ENCODE assay signal across 9 cellular contexts in genomic region chr6:129748901-129749748, GRCh38. TPM values are rescaled to one million over a fixed set of nuclear protein-coding genes. Genes with fewer than 3 reads are reported as not detected.
DNase-seq lines count a peak whose midpoint lies in the region; ATAC-seq, FAIRE-seq and TF ChIP-seq lines count a peak whose summit lies in the region.
"Had no signal": no experiment of that assay in that cellular context is flagged by ENCODE, and none has a peak within 500 bp of the region (broad histone marks: within the 10 kb centered on the region; RNA-seq: fewer than 3 reads in every experiment).

No MANE protein-coding gene starts in this region.

- H3K56ac ChIP-seq in H9 (ENCODE audit: insufficient read length, low read depth, low read length), result no peak overlapping the region

- H3T11ph ChIP-seq in H9 (ENCODE audit: low read length), result no peak overlapping the region

- H3K4me1 Mint-ChIP-seq in H9, result peaks cover 6% of the 10 kb centered on the region in 2 experiments; a peak in 3 of 4 replicates
- H3K4me1 Mint-ChIP-seq in activated T-helper 2 cell treated with anti-CD3 and anti-CD28 coated beads, Interferon-gamma antibody, Interleukin-2, Interleukin-4, amounts not matched to agents 10 μg/mL and 5 μg/mL and 100 μg/mL, durations not matched to agents 14 hours and 24 hours and 36 hours (ENCODE audit: low read depth), result peaks cover 39% of the 10 kb centered on the region

- no peak overlapping the region for H3K4me2 ChIP-seq in H9 (ENCODE audit: insufficient read depth, insufficient read length, low read length)
- H3K4me2 ChIP-seq in HepG2 (ENCODE audit: low read depth, low read length), result peak overlapping the region; percentile 60

- H4K20me1 ChIP-seq in H9 (ENCODE audit: control insufficient read depth, insufficient read depth, insufficient read length) (no peaks in the 10 kb centered on the region), HepG2 (ENCODE audit: insufficient read depth, low read length) (no peaks in the 10 kb centered on the region)

- H2BK5ac ChIP-seq in H9 (ENCODE audit: insufficient read length, low read length), result no peak overlapping the region

- H3K36me3 ChIP-seq in HepG2 (replicated peaks in 1 of 2; ENCODE audit: control insufficient read depth in 1 of 2, insufficient read depth in 2 of 2, low read length in 2 of 2), result no peaks in the 10 kb centered on the region
- H3K36me3 ChIP-seq in testis (ENCODE audit: low read depth, missing control alignments), result no peaks in the 10 kb centered on the region

- POLR2A ChIA-PET in HepG2 (lab: Yijun Ruan, JAX), result interaction anchor here (1.1 kb wide), 1 partner anchor 39 kb away, joined by 3 read pairs; the partner anchor contains the start of gene ARHGAP18

- DNase-seq in AG10803 (ENCODE audit: low read depth) (peak; percentile 50), H9 (no peak), HepG2 (ENCODE audit: low spot score) (no peak), NCI-H187 (lab: John Stamatoyannopoulos, UW) (no peak), DMS79 treated with DMSO at 0.1 percent for 48 hours (lab: John Stamatoyannopoulos, UW) (no peak), amniotic stem cell (lab: John Stamatoyannopoulos, UW) (no peak), testis (no peak)
- no peak for DNase-seq in activated T-helper 2 cell treated with anti-CD3 and anti-CD28 coated beads, Interferon-gamma antibody, Interleukin-2, Interleukin-4, amounts not matched to agents 10 μg/mL and 5 μg/mL and 100 μg/mL, durations not matched to agents 14 hours and 24 hours and 36 hours (ENCODE audit: low spot score)

- no peaks in the 10 kb centered on the region for H3K23me2 ChIP-seq in H9 (ENCODE audit: insufficient read length, low read depth, low read length, poor library complexity, severe bottlenecking)

- TF ChIP-seq EP300 in HepG2 (IDR thresholded peaks at IDR 0.05; ENCODE audit: low read depth in 2 of 2, low read length in 2 of 2) (no peak), HepG2 (CRISPR knock-in tag; IDR thresholded peaks at IDR 0.05; ENCODE audit: borderline replicate concordance) (no peak)

- no peaks in the 10 kb centered on the region for H3K27me3 Mint-ChIP-seq in H9 (ENCODE audit: low read depth)
- H3K27me3 Mint-ChIP-seq in activated T-helper 2 cell treated with anti-CD3 and anti-CD28 coated beads, Interferon-gamma antibody, Interleukin-2, Interleukin-4, amounts not matched to agents 10 μg/mL and 5 μg/mL and 100 μg/mL, durations not matched to agents 14 hours and 24 hours and 36 hours (ENCODE audit: low read depth), result no peaks in the 10 kb centered on the region
- H3K27me3 Mint-ChIP-seq: dendritic cell treated with granulocyte-macrophage colony-stimulating factor and Interleukin-4, amounts not matched to agents 40 ng/mL and 50 ng/mL, for 4 days had no signal

- H3K9me3 Mint-ChIP-seq in H9, result no peaks in the 10 kb centered on the region
- no peaks in the 10 kb centered on the region for H3K9me3 Mint-ChIP-seq in activated T-helper 2 cell treated with anti-CD3 and anti-CD28 coated beads, Interferon-gamma antibody, Interleukin-2, Interleukin-4, amounts not matched to agents 10 μg/mL and 5 μg/mL and 100 μg/mL, durations not matched to agents 14 hours and 24 hours and 36 hours
- H3K9me3 Mint-ChIP-seq: dendritic cell treated with granulocyte-macrophage colony-stimulating factor and Interleukin-4, amounts not matched to agents 40 ng/mL and 50 ng/mL, for 4 days had no signal

- no peak for TF ChIP-seq RAD21 in HepG2 (CRISPR knock-in tag; IDR thresholded peaks at IDR 0.05)

- FAIRE-seq in HepG2 (lab: Jason Lieb, UNC), result no peak

- H3K9me3 ChIP-seq in H9 (ENCODE audit: control insufficient read depth, low read depth, low read length) (no peaks in the 10 kb centered on the region), HepG2 (ENCODE audit: low read length) (no peaks in the 10 kb centered on the region), testis (no peaks in the 10 kb centered on the region)

- no peak for TF ChIP-seq CTCF in AG10803 (conservative IDR thresholded peaks at IDR 0.05; ENCODE audit: low read length)
- no peak for TF ChIP-seq CTCF in H9 (conservative IDR thresholded peaks at IDR 0.05)
- no peak for TF ChIP-seq CTCF in HepG2 (CRISPR knock-in tag; IDR thresholded peaks at IDR 0.05)
- no peak for TF ChIP-seq CTCF in testis (IDR thresholded peaks at IDR 0.05)

- H2AFZ ChIP-seq in H9 (ENCODE audit: low read length) (no peak overlapping the region), HepG2 (ENCODE audit: low read length) (peak overlapping the region; percentile 18)

- no peak overlapping the region for H2BK20ac ChIP-seq in H9 (ENCODE audit: low read depth, low read length, poor library complexity, severe bottlenecking)

- H4K91ac ChIP-seq in H9 (ENCODE audit: insufficient read length, low read depth, low read length), result no peak overlapping the region

- ATAC-seq in HepG2, result peak; percentile 51

- H3K27ac Mint-ChIP-seq in H9, result peak overlapping the region in 2 of 3 experiments; percentile 12 to 42; a peak in 1 of 7 replicates
- H3K27ac Mint-ChIP-seq in activated T-helper 2 cell treated with anti-CD3 and anti-CD28 coated beads, Interferon-gamma antibody, Interleukin-2, Interleukin-4, amounts not matched to agents 10 μg/mL and 5 μg/mL and 100 μg/mL, durations not matched to agents 14 hours and 24 hours and 36 hours, result peak overlapping the region; percentile 54
- H3K27ac Mint-ChIP-seq: dendritic cell treated with granulocyte-macrophage colony-stimulating factor and Interleukin-4, amounts not matched to agents 40 ng/mL and 50 ng/mL, for 4 days had no signal

- no peak overlapping the region for H3K4ac ChIP-seq in H9 (ENCODE audit: low read depth, low read length)

- H3K4me3 ChIP-seq in AG10803 (ENCODE audit: low read length), result no peak overlapping the region
- peak overlapping the region in 2 of 3 experiments; percentile 35; a peak in 2 of 6 replicates for H3K4me3 ChIP-seq in HepG2 (replicated peaks in 1 of 3; ENCODE audit: insufficient read depth in 1 of 3, low read depth in 2 of 3, low read length in 3 of 3)
- no peak overlapping the region for H3K4me3 ChIP-seq in testis

- H3K27ac ChIP-seq in H9 (ENCODE audit: insufficient read length, low read depth, low read length) (no peak overlapping the region), HepG2 (ENCODE audit: extremely low read length, insufficient read depth, low read length) (no peak overlapping the region), testis (no peak overlapping the region)

- CTCF ChIA-PET in HepG2 (lab: Yijun Ruan, JAX; ENCODE audit: low intra/inter-chr PET ratio, low total read pairs), result no interaction called here

- no CpG with 5 or more reads among the region's 7 CpGs for WGBS in H9 (ENCODE audit: extremely low coverage, insufficient read length, low lambda C conversion rate)
- WGBS in HepG2 (ENCODE audit: low lambda C conversion rate), result 46% methylated on average over 7 of the region's 7 CpGs
- WGBS in testis, 2 donors, result 82 to 87% methylated on average over 7 of the region's 7 CpGs

- H3K27me3 ChIP-seq in H9 (ENCODE audit: insufficient read depth, low read length) (no peaks in the 10 kb centered on the region), HepG2 (ENCODE audit: control insufficient read depth in 1 of 2, insufficient read depth in 2 of 2, low read length in 2 of 2) (no peaks in the 10 kb centered on the region), testis (no peaks in the 10 kb centered on the region)

- TF ChIP-seq POLR2A in HepG2 (IDR thresholded peaks at IDR 0.05; ENCODE audit: insufficient read depth in 1 of 2, low read depth in 2 of 2, low read length in 2 of 2) (no peak), testis (IDR thresholded peaks at IDR 0.05) (no peak)

- H3K9ac ChIP-seq in H9 (ENCODE audit: extremely low read depth, insufficient read length, low read length), result no peak overlapping the region
- H3K9ac ChIP-seq in HepG2 (ENCODE audit: insufficient read depth, low read depth, low read length), result no peak overlapping the region

- no peak overlapping the region for H2AK5ac ChIP-seq in H9 (ENCODE audit: insufficient read length, low read length)

- H3K14ac ChIP-seq in H9 (ENCODE audit: insufficient read depth, low read length), result no peak overlapping the region

- no TSS peak for BruUV-seq in HepG2 (replicated peaks; lab: Mats Ljungman, UMichigan)

- in situ Hi-C loops in HepG2 (cut with HindIII; ENCODE audit: extremely low pct_ligation_motif_present, low pct_unique_long_range_greater_than_20kb), result no loop called here

- no peak overlapping the region for H2BK120ac ChIP-seq in H9 (ENCODE audit: low read depth, low read length, poor library complexity, severe bottlenecking)

- no peak overlapping the region for H2BK15ac ChIP-seq in H9 (ENCODE audit: low read depth, low read length)

- no peak overlapping the region for H3K4me3 Mint-ChIP-seq in H9
- H3K4me3 Mint-ChIP-seq in activated T-helper 2 cell treated with anti-CD3 and anti-CD28 coated beads, Interferon-gamma antibody, Interleukin-2, Interleukin-4, amounts not matched to agents 10 μg/mL and 5 μg/mL and 100 μg/mL, durations not matched to agents 14 hours and 24 hours and 36 hours (ENCODE audit: low read depth), result peak overlapping the region; percentile 55
- H3K4me3 Mint-ChIP-seq: dendritic cell treated with granulocyte-macrophage colony-stimulating factor and Interleukin-4, amounts not matched to agents 40 ng/mL and 50 ng/mL, for 4 days had no signal

- H3K18ac ChIP-seq in H9 (ENCODE audit: insufficient read length, low read depth, low read length), result no peak overlapping the region

- intact Hi-C loops in activated T-helper 2 cell treated with anti-CD3 and anti-CD28 coated beads, Interferon-gamma antibody, Interleukin-2, Interleukin-4, amounts not matched to agents 10 μg/mL and 5 μg/mL and 100 μg/mL, durations not matched to agents 14 hours and 24 hours and 36 hours (cut with micrococcal nuclease), result loop anchor here (1.0 to 5.0 kb wide), 3 partner anchors 64 to 273 kb away; no protein-coding TSS in a partner anchor
- intact Hi-C loops in HepG2 (cut with micrococcal nuclease; ENCODE audit: unreplicated experiment) (no loop called here), testis (cut with DNase I; ENCODE audit: low total_unique reads) (no loop called here)

- H3K79me1 ChIP-seq in H9 (ENCODE audit: insufficient read depth, low read depth, low read length, poor library complexity, severe bottlenecking), result no peaks in the 10 kb centered on the region

- no peaks in the 10 kb centered on the region for H3K36me3 Mint-ChIP-seq in H9 (ENCODE audit: insufficient read depth in 1 of 3, low read depth in 3 of 3)
- no peaks in the 10 kb centered on the region for H3K36me3 Mint-ChIP-seq in activated T-helper 2 cell treated with anti-CD3 and anti-CD28 coated beads, Interferon-gamma antibody, Interleukin-2, Interleukin-4, amounts not matched to agents 10 μg/mL and 5 μg/mL and 100 μg/mL, durations not matched to agents 14 hours and 24 hours and 36 hours (ENCODE audit: low read depth)

- H3K4me1 ChIP-seq in H9 (ENCODE audit: insufficient read depth, low read length) (no peaks in the 10 kb centered on the region), HepG2 (ENCODE audit: insufficient read depth, low read length) (peaks cover 38% of the 10 kb centered on the region), testis (peaks cover 6% of the 10 kb centered on the region)

- no peak overlapping the region for H2BK12ac ChIP-seq in H9 (ENCODE audit: insufficient read length, low read depth, low read length)

- no peak overlapping the region for H4K8ac ChIP-seq in H9 (replicated peaks; ENCODE audit: insufficient read length, low read depth, low read length)

- H4K5ac ChIP-seq in H9 (ENCODE audit: insufficient read length, low read depth, low read length), result no peak overlapping the region

- no peak overlapping the region for H3K23ac ChIP-seq in H9 (ENCODE audit: insufficient read length, low read depth, low read length)

- H3K79me2 ChIP-seq in H9 (ENCODE audit: insufficient read depth, low read length) (no peaks in the 10 kb centered on the region), HepG2 (ENCODE audit: insufficient read depth, low read length) (no peaks in the 10 kb centered on the region)

RNA-seq across cellular contexts. Expression of gene ARHGAP18, which starts 39.1 kb away (rescaled TPM):
- 2.0 and 2.4 TPM in 2 replicates for total RNA-seq in H9 (2021)
- total RNA-seq in activated T-helper 2 cell treated with anti-CD3 and anti-CD28 coated beads, Interferon-gamma antibody, Interleukin-2, Interleukin-4, amounts not matched to agents 10 μg/mL and 5 μg/mL and 100 μg/mL, durations not matched to agents 14 hours and 24 hours and 36 hours, result 5.9 and 6.6 TPM in 2 replicates
- total RNA-seq in HepG2 (2016; rRNA removed; fragmentation: Illumina TruSeq; extraction: Trizol), result 115 and 183 TPM in 2 replicates
- total RNA-seq in HepG2 (2016; cell fraction: cytosol; rRNA removed; fragmentation: Illumina TruSeq; extraction: Trizol; ENCODE audit: low read depth), result 16.6 and 18.3 TPM in 2 replicates
- 116 and 185 TPM in 2 replicates for total RNA-seq in HepG2 (2016; cell fraction: insoluble cytoplasmic fraction; rRNA removed; fragmentation: Illumina TruSeq; extraction: Trizol)
- total RNA-seq in HepG2 (2016; cell fraction: membrane; rRNA removed; fragmentation: Illumina TruSeq; extraction: Trizol), result 53.6 and 60.8 TPM in 2 replicates
- 89.7 and 91.5 TPM in 2 replicates for total RNA-seq in HepG2 (2016; cell fraction: nucleus; rRNA removed; fragmentation: Illumina TruSeq; extraction: Trizol)
- 37.8 and 58.2 TPM in 2 replicates for polyA plus RNA-seq in HepG2 (2011; rRNA removed)
- polyA plus RNA-seq in HepG2 (2011; cell fraction: cytosol; rRNA removed), result 24.3 and 29.8 TPM in 2 replicates
- polyA plus RNA-seq in HepG2 (2011; cell fraction: nucleus; rRNA removed), result 13.1 and 14.2 TPM in 2 replicates
- 54.6 and 95.7 TPM in 2 replicates for polyA plus RNA-seq in HepG2 (2012)
- polyA plus RNA-seq in HepG2 (2016; cell fraction: cytosol; fragmentation: Illumina TruSeq; extraction: Trizol; ENCODE audit: low read depth), result 6.1 and 6.7 TPM in 2 replicates
- 150 and 162 TPM in 2 replicates for polyA plus RNA-seq in HepG2 (2016; cell fraction: insoluble cytoplasmic fraction; fragmentation: Illumina TruSeq; extraction: Trizol; ENCODE audit: low read depth)
- 21.3 and 24.5 TPM in 2 replicates for polyA plus RNA-seq in HepG2 (2016; cell fraction: membrane; fragmentation: Illumina TruSeq; extraction: Trizol; ENCODE audit: low read depth)
- polyA plus RNA-seq in HepG2 (2016; cell fraction: nucleus; fragmentation: Illumina TruSeq; extraction: Trizol; ENCODE audit: insufficient read depth, low read depth), result 65.9 and 66.3 TPM in 2 replicates
- 8.2 and 55.6 TPM in 2 replicates for polyA minus RNA-seq in HepG2 (2011; rRNA and poly(A)+ RNA removed; ENCODE audit: low replicate concordance)
- polyA minus RNA-seq in HepG2 (2011; cell fraction: cytosol; rRNA and poly(A)+ RNA removed), result 60.4 and 69.2 TPM in 2 replicates
- polyA minus RNA-seq in HepG2 (2011; cell fraction: nucleus; rRNA and poly(A)+ RNA removed), result 134 and 144 TPM in 2 replicates
- total RNA-seq in testis, result 10 to 100 TPM; 23.8 to 29.8 TPM
- polyA plus RNA-seq in testis (ENCODE audit: insufficient read depth, low read depth, low replicate concordance), result 15.8 TPM

Comparison
In these comparisons a context has a peak if more than half of its experiments do, and no peak if none do; other contexts are left out.
1. H3K4me3 ChIP-seq: peak in HepG2 (2 of 3); none in AG10803 (single experiment) and testis (0 of 2).